ENCODE assay signal across 9 cellular contexts in genomic region chr2:109644571-109645275, GRCh38. TPM values are rescaled to one million over a fixed set of nuclear protein-coding genes. Genes with fewer than 3 reads are reported as not detected.
A peak's percentile ranks its signal among the peaks of the same experiment; 100 is the strongest.
DNase-seq lines count a peak whose midpoint lies in the region; ATAC-seq and TF ChIP-seq lines count a peak whose summit lies in the region.
"Had no signal": no experiment of that assay in that cellular context is flagged by ENCODE, and none has a peak within 500 bp of the region (broad histone marks: within the 10 kb centered on the region; RNA-seq: fewer than 3 reads in every experiment).

No MANE protein-coding gene starts in this region.

- peaks cover 14% of the 10 kb centered on the region for H3K27me3 Mint-ChIP-seq in nephron (ENCODE audit: low read depth)
- peaks cover 11% of the 10 kb centered on the region for H3K27me3 Mint-ChIP-seq in stimulated activated naive CD8-positive, alpha-beta T cell treated with anti-CD3 and anti-CD28 coated beads, Interleukin-15, amount 100 ng/mL, for 72 hours

- no peak for ATAC-seq in HG02678 (IDR thresholded peaks at IDR 0.05; ENCODE audit: unreplicated experiment)
- no peak for ATAC-seq in stimulated activated naive CD8-positive, alpha-beta T cell treated with anti-CD3 and anti-CD28 coated beads, Interleukin-15, amount 100 ng/mL, for 72 hours
- no peak for ATAC-seq in gastrocnemius medialis

- peak overlapping the region in 4 of 11 experiments; percentile 7 to 39 (median 18); a peak in 4 of 22 replicates for H3K9ac ChIP-seq in BLaER1 treated with 17β-estradiol and CSF1 and Interleukin-3, amounts not matched to agents 10 nM and 100 nM
- H3K9ac ChIP-seq in Karpas-422 (ENCODE audit: low read length), result no peak overlapping the region

- WGBS in esophagus muscularis mucosa, result 68% methylated on average over 8 of the region's 12 CpGs

- H3K9me3 Mint-ChIP-seq in nephron, result no peaks in the 10 kb centered on the region
- no peaks in the 10 kb centered on the region for H3K9me3 Mint-ChIP-seq in stimulated activated naive CD8-positive, alpha-beta T cell treated with anti-CD3 and anti-CD28 coated beads, Interleukin-15, amount 100 ng/mL, for 72 hours

- intact Hi-C loops in esophagus muscularis mucosa (cut with DNase I), result no loop called here
- intact Hi-C loops in gastrocnemius medialis (cut with DNase I; ENCODE audit: low total_unique reads), result no loop called here

- TF ChIP-seq CTCF in esophagus muscularis mucosa (IDR thresholded peaks at IDR 0.05) (no peak), nephron (IDR thresholded peaks at IDR 0.05; ENCODE audit: unreplicated experiment in 3 of 3) (no peak), gastrocnemius medialis (IDR thresholded peaks at IDR 0.05 in 4 of 5, conservative IDR thresholded peaks at IDR 0.05 in 1 of 5) (no peak)

- peak overlapping the region; percentile 66 to 87 (median 73) for H3K27ac Mint-ChIP-seq in nephron
- H3K27ac Mint-ChIP-seq in stimulated activated naive CD8-positive, alpha-beta T cell treated with anti-CD3 and anti-CD28 coated beads, Interleukin-15, amount 100 ng/mL, for 72 hours, result no peak overlapping the region
- H3K27ac Mint-ChIP-seq: naive B cell had no signal

- no peaks in the 10 kb centered on the region for H3K9me2 ChIP-seq in Karpas-422 (replicated peaks; ENCODE audit: insufficient read depth, low read length)

- peaks cover 0 to 19% (median 10%) of the 10 kb centered on the region in 10 experiments; a peak in 14 of 20 replicates for H3K4me1 ChIP-seq in BLaER1 treated with 17β-estradiol and CSF1 and Interleukin-3, amounts not matched to agents 10 nM and 100 nM
- H3K4me1 ChIP-seq in esophagus muscularis mucosa (peaks cover 10 to 17% (median 15%) of the 10 kb centered on the region in 4 donors), Karpas-422 (ENCODE audit: low read length) (no peaks in the 10 kb centered on the region), gastrocnemius medialis (peaks cover 0 to 4% of the 10 kb centered on the region in 2 donors)

- no peak for TF ChIP-seq EP300 in esophagus muscularis mucosa (IDR thresholded peaks at IDR 0.05)

- no peaks in the 10 kb centered on the region for H3K9me3 ChIP-seq in BLaER1 treated with 17β-estradiol and CSF1 and Interleukin-3, amounts not matched to agents 10 nM and 100 nM (replicated peaks in 1 of 11)
- no peaks in the 10 kb centered on the region for H3K9me3 ChIP-seq in esophagus muscularis mucosa
- H3K9me3 ChIP-seq in Karpas-422 (ENCODE audit: low read length), result no peaks in the 10 kb centered on the region
- H3K9me3 ChIP-seq in gastrocnemius medialis, result no peaks in the 10 kb centered on the region

- no peak for TF ChIP-seq POLR2A in esophagus muscularis mucosa (IDR thresholded peaks at IDR 0.05; ENCODE audit: low read depth)
- no peak for TF ChIP-seq POLR2A in gastrocnemius medialis (IDR thresholded peaks at IDR 0.05)

- H3K79me2 ChIP-seq in Karpas-422 (ENCODE audit: low read length), result no peaks in the 10 kb centered on the region

- DNase-seq in NCI-H345 treated with DMSO at 0.1 percent for 48 hours (lab: John Stamatoyannopoulos, UW; ENCODE audit: unreplicated experiment) (peak; percentile 74), esophagus muscularis mucosa (ENCODE audit: extremely low spot score) (no peak), Karpas-422 (no peak), gastrocnemius medialis (no peak)
- DNase-seq in stimulated activated naive CD8-positive, alpha-beta T cell treated with anti-CD3 and anti-CD28 coated beads, Interleukin-15, amount 100 ng/mL, for 72 hours, result no peak
- DNase-seq: naive B cell had no signal

- H3K27me3 ChIP-seq in BLaER1 treated with 17β-estradiol and CSF1 and Interleukin-3, amounts not matched to agents 10 nM and 100 nM, result no peaks in the 10 kb centered on the region
- H3K27me3 ChIP-seq in esophagus muscularis mucosa, result no peaks in the 10 kb centered on the region
- no peaks in the 10 kb centered on the region for H3K27me3 ChIP-seq in Karpas-422 (ENCODE audit: low read length)
- H3K27me3 ChIP-seq in gastrocnemius medialis, result no peaks in the 10 kb centered on the region

- H2AFZ ChIP-seq in Karpas-422 (ENCODE audit: low read length), result no peak overlapping the region

- H3K36me3 Mint-ChIP-seq in nephron (ENCODE audit: low read depth), result no peaks in the 10 kb centered on the region
- H3K36me3 Mint-ChIP-seq: naive B cell had no signal

- in situ Hi-C loops in gastrocnemius medialis (cut with MboI; ENCODE audit: low sequenced_read_pairs in 4 of 4), result no loop called here

- peak overlapping the region in 5 of 11 experiments; percentile 35 to 56 (median 46); a peak in 6 of 22 replicates for H3K27ac ChIP-seq in BLaER1 treated with 17β-estradiol and CSF1 and Interleukin-3, amounts not matched to agents 10 nM and 100 nM
- peak overlapping the region; percentile 61 to 75 (median 65) for H3K27ac ChIP-seq in esophagus muscularis mucosa (replicated peaks in 1 of 4)
- no peak overlapping the region for H3K27ac ChIP-seq in Karpas-422 (ENCODE audit: low read length)
- peak overlapping the region in 1 of 4 donors; percentile 23 for H3K27ac ChIP-seq in gastrocnemius medialis

- H4K20me1 ChIP-seq in BLaER1 treated with 17β-estradiol and CSF1 and Interleukin-3, amounts not matched to agents 10 nM and 100 nM, result no peaks in the 10 kb centered on the region
- no peaks in the 10 kb centered on the region for H4K20me1 ChIP-seq in Karpas-422 (ENCODE audit: insufficient read depth, low read depth, low read length)

- peak overlapping the region in 8 of 11 experiments; percentile 2 to 77 (median 42); a peak in 15 of 22 replicates for H3K4me2 ChIP-seq in BLaER1 treated with 17β-estradiol and CSF1 and Interleukin-3, amounts not matched to agents 10 nM and 100 nM
- H3K4me2 ChIP-seq in Karpas-422 (ENCODE audit: low read depth, low read length, poor library complexity, severe bottlenecking), result no peak overlapping the region

- no peaks in the 10 kb centered on the region for H3K36me3 ChIP-seq in BLaER1 treated with 17β-estradiol and CSF1 and Interleukin-3, amounts not matched to agents 10 nM and 100 nM
- H3K36me3 ChIP-seq in esophagus muscularis mucosa, result no peaks in the 10 kb centered on the region
- H3K36me3 ChIP-seq in Karpas-422 (ENCODE audit: insufficient read depth, low read length), result no peaks in the 10 kb centered on the region
- no peaks in the 10 kb centered on the region for H3K36me3 ChIP-seq in gastrocnemius medialis

- no peak overlapping the region for H3K4me3 ChIP-seq in BLaER1 treated with 17β-estradiol and CSF1 and Interleukin-3, amounts not matched to agents 10 nM and 100 nM
- H3K4me3 ChIP-seq in esophagus muscularis mucosa, result no peak overlapping the region
- H3K4me3 ChIP-seq in Karpas-422 (ENCODE audit: low read length), result no peak overlapping the region
- H3K4me3 ChIP-seq in gastrocnemius medialis, result no peak overlapping the region

- H3K4me3 Mint-ChIP-seq in nephron, result peak overlapping the region in 1 of 3 experiments; percentile 4
- no peak overlapping the region for H3K4me3 Mint-ChIP-seq in stimulated activated naive CD8-positive, alpha-beta T cell treated with anti-CD3 and anti-CD28 coated beads, Interleukin-15, amount 100 ng/mL, for 72 hours

- peaks cover 20% of the 10 kb centered on the region for H3K4me1 Mint-ChIP-seq in nephron
- H3K4me1 Mint-ChIP-seq in stimulated activated naive CD8-positive, alpha-beta T cell treated with anti-CD3 and anti-CD28 coated beads, Interleukin-15, amount 100 ng/mL, for 72 hours, result no peaks in the 10 kb centered on the region
- H3K4me1 Mint-ChIP-seq: naive B cell had no signal

RNA-seq across cellular contexts. Expression of gene SOWAHC, which starts 30.6 kb away (rescaled TPM):
- total RNA-seq in esophagus muscularis mucosa (10 to 100 TPM; 24.1 to 56.8 (median 43.3) TPM), gastrocnemius medialis (1 to 10 TPM in 1 of 4 donors, under 1 TPM in 3; 0.75 to 1.4 (median 0.96) TPM)
- not detected in 2 replicates for total RNA-seq in Karpas-422 (2014; rRNA removed; shearing (Covaris generic); ENCODE audit: low replicate concordance)

RNA-seq across cellular contexts. Expression of gene SEPTIN10, which starts 31.0 kb away (rescaled TPM):
- total RNA-seq in esophagus muscularis mucosa (100 to 1,000 TPM; 133 to 203 (median 159) TPM), gastrocnemius medialis (10 to 100 TPM; 22.3 to 39.4 (median 29.6) TPM)
- not detected in 2 replicates for total RNA-seq in Karpas-422 (2014; rRNA removed; shearing (Covaris generic); ENCODE audit: low replicate concordance)

Comparison
In these comparisons a context has a peak if more than half of its experiments do, and no peak if none do; other contexts are left out.
1. H3K27ac Mint-ChIP-seq: peak in nephron (3 of 3); none in stimulated activated naive CD8-positive, alpha-beta T cell treated with anti-CD3 and anti-CD28 coated beads, Interleukin-15, amount 100 ng/mL, for 72 hours (0 of 2).
2. RNA of gene SOWAHC, which starts 30.6 kb away (total RNA-seq): 24.1 to 56.8 TPM in esophagus muscularis mucosa; 0.75 to 1.4 TPM in gastrocnemius medialis and not detected in Karpas-422; every median in the first group is over 10 times any median in the second.
3. RNA of gene SEPTIN10, which starts 31.0 kb away (total RNA-seq): 133 to 203 TPM in esophagus muscularis mucosa and 22.3 to 39.4 TPM in gastrocnemius medialis; not detected in Karpas-422; every median in the first group is over 10 times any median in the second.